26 cellular contexts compared by ENCODE assay signal in genomic region chr17:74502866-74503265, GRCh38. TPM values are rescaled to one million over a fixed set of nuclear protein-coding genes. Genes with fewer than 3 reads are reported as not detected.
"Had no signal": no experiment of that assay in that cellular context is flagged by ENCODE, and none has a peak within 500 bp of the region (broad histone marks: within the 10 kb centered on the region; RNA-seq: fewer than 3 reads in every experiment).

No MANE protein-coding gene starts in this region.

- H3K27ac ChIP-seq: brain microvascular endothelial cell, coronary artery, skin epidermis, upper lobe of left lung, WERI-Rb-1 had no signal

- DNase-seq: activated CD4-positive, alpha-beta T cell treated with anti-CD3 and anti-CD28 coated beads, Interleukin-2, amount 50 U/mL, for 48 hours; activated naive CD4-positive, alpha-beta T cell treated with anti-CD3 and anti-CD28 coated beads, Interleukin-2, amount 10 ng/mL, durations not matched to agents 7 days and 5 days; activated naive CD8-positive, alpha-beta T cell treated with anti-CD3 and anti-CD28 coated beads, Interleukin-2, amount 50 U/mL, for 24 hours; activated T-cell treated with anti-CD3 and anti-CD28 coated beads, Interleukin-2, amount 50 U/mL, for 24 hours; anterior cingulate cortex; brain microvascular endothelial cell; erythroblast; hypothalamus; midbrain; occipital lobe; retina; stimulated activated CD4-positive, alpha-beta T cell treated with anti-CD3 and anti-CD28 coated beads, Interleukin-2, amount 100 ng/mL, for 48 hours; stimulated activated naive CD8-positive, alpha-beta T cell treated with anti-CD3 and anti-CD28 coated beads, Interleukin-15, amount 100 ng/mL, for 72 hours; T-helper 2 cell; upper lobe of left lung; WERI-Rb-1 had no signal

- ATAC-seq: activated naive CD8-positive, alpha-beta T cell treated with anti-CD3 and anti-CD28 coated beads, Interleukin-2, amount 50 U/mL, for 24 hours; left lobe of liver; stimulated activated naive CD8-positive, alpha-beta T cell treated with anti-CD3 and anti-CD28 coated beads, Interleukin-15, amount 100 ng/mL, for 72 hours had no signal

- H3K36me3 ChIP-seq: brain microvascular endothelial cell, upper lobe of left lung, WERI-Rb-1 had no signal

- H3K9me3 ChIP-seq: upper lobe of left lung had no signal

- FAIRE-seq: endometrium, frontal cortex, keratinocyte had no signal

- H3K27me3 ChIP-seq: brain microvascular endothelial cell, upper lobe of left lung had no signal

- H3K4me3 ChIP-seq: coronary artery, skin epidermis, upper lobe of left lung had no signal

RNA-seq across cellular contexts. Expression of gene CD300LB, which starts 28.4 kb away (rescaled TPM):
- total RNA-seq: activated T-helper 2 cell treated with anti-CD3 and anti-CD28 coated beads, Interferon-gamma antibody, Interleukin-2, Interleukin-4, amounts not matched to agents 10 μg/mL and 5 μg/mL and 100 μg/mL, durations not matched to agents 14 hours and 24 hours and 36 hours; frontal cortex; lung microvascular endothelial cell; myocyte; occipital lobe had no signal
- polyA plus RNA-seq: keratinocyte, neural cell had no signal

RNA-seq across cellular contexts. Expression of gene CD300A, which starts 36.4 kb away (rescaled TPM):
- total RNA-seq: lung microvascular endothelial cell, myocyte had no signal

RNA-seq across cellular contexts. Expression of gene CD300C, which starts 43.0 kb away (rescaled TPM):
- total RNA-seq: activated T-helper 2 cell treated with anti-CD3 and anti-CD28 coated beads, Interferon-gamma antibody, Interleukin-2, Interleukin-4, amounts not matched to agents 10 μg/mL and 5 μg/mL and 100 μg/mL, durations not matched to agents 14 hours and 24 hours and 36 hours; frontal cortex; lung microvascular endothelial cell; myocyte had no signal
- polyA plus RNA-seq: keratinocyte, neural cell had no signal
